Comparison of ENCODE assay signal across 17 cellular contexts in genomic region chr11:122659676-122660571, GRCh38. TPM values are rescaled to one million over a fixed set of nuclear protein-coding genes. Genes with fewer than 3 reads are reported as not detected.
DNase-seq lines count a peak whose midpoint lies in the region; ATAC-seq and TF ChIP-seq lines count a peak whose summit lies in the region.
"Had no signal": no experiment of that assay in that cellular context is flagged by ENCODE, and none has a peak within 500 bp of the region (broad histone marks: within the 10 kb centered on the region; RNA-seq: fewer than 3 reads in every experiment).

No MANE protein-coding gene starts in this region.

- intact Hi-C loops in PC-9 (cut with micrococcal nuclease; ENCODE audit: unreplicated experiment) = loop anchor here (2.0 kb wide), 2 partner anchors 17 to 49 kb away; no protein-coding TSS in a partner anchor
- intact Hi-C loops in activated CD4-positive, alpha-beta memory T cell treated with anti-CD3 and anti-CD28 coated beads for 36 hours (cut with micrococcal nuclease) = loop anchor here (10.0 kb wide), 1 partner anchor 795 kb away; no protein-coding TSS in a partner anchor

- CTCF ChIA-PET in PC-9 (lab: Charles Lee) = no interaction called here
- CTCF ChIA-PET in activated CD4-positive, alpha-beta memory T cell treated with anti-CD3 and anti-CD28 coated beads for 36 hours (lab: Charles Lee) = interaction anchor here (1.1 to 8.7 kb wide), 4 partner anchors 15 to 121 kb away, joined by 3 to 136 read pairs (median 10); no protein-coding TSS in a partner anchor

- peaks cover 3% of the 10 kb centered on the region for H3K36me3 Mint-ChIP-seq in CD4-positive, CD25-positive, alpha-beta regulatory T cell
- H3K36me3 Mint-ChIP-seq in naive thymus-derived CD8-positive, alpha-beta T cell = peaks cover 0 to 22% (median 1%) of the 10 kb centered on the region in 3 donors
- no peaks in the 10 kb centered on the region for H3K36me3 Mint-ChIP-seq in activated CD4-positive, alpha-beta memory T cell treated with anti-CD3 and anti-CD28 coated beads for 36 hours
- H3K36me3 Mint-ChIP-seq: stimulated activated memory B cell treated with anti-CD40 and anti-IgM and Interleukin-4, amounts not matched to agents 10 μg/mL and 1 μg/mL and 100 μg/mL, for 72 hours had no signal

- BruUV-seq in PC-9 (replicated peaks; lab: Mats Ljungman, UMichigan) = no TSS peak

- H3K36me3 ChIP-seq in CD4-positive, CD25-positive, alpha-beta regulatory T cell (ENCODE audit: control insufficient read depth, insufficient read depth, low read length) = no peaks in the 10 kb centered on the region
- H3K36me3 ChIP-seq in PC-9 (ENCODE audit: low read depth) = peaks cover 40% of the 10 kb centered on the region

- H4K20me1 ChIP-seq in PC-9 (ENCODE audit: insufficient read depth) = no peaks in the 10 kb centered on the region

- no peak overlapping the region for H3K27ac ChIP-seq in CD4-positive, CD25-positive, alpha-beta regulatory T cell (ENCODE audit: insufficient read depth, low read length, poor library complexity, severe bottlenecking)
- H3K27ac ChIP-seq in PC-9 = peak overlapping the region; percentile 91

- H3K4me1 ChIP-seq in CD4-positive, CD25-positive, alpha-beta regulatory T cell (ENCODE audit: control insufficient read depth, insufficient read depth, low read length, poor library complexity, severe bottlenecking) = peaks cover 65% of the 10 kb centered on the region
- peaks cover 77% of the 10 kb centered on the region for H3K4me1 ChIP-seq in PC-9 (replicated peaks; ENCODE audit: insufficient read depth)

- peaks cover 5 to 89% (median 55%) of the 10 kb centered on the region in 4 donors for H3K4me1 Mint-ChIP-seq in CD4-positive, CD25-positive, alpha-beta regulatory T cell
- H3K4me1 Mint-ChIP-seq in naive thymus-derived CD8-positive, alpha-beta T cell = peaks cover 40 to 89% (median 82%) of the 10 kb centered on the region in 4 donors
- H3K4me1 Mint-ChIP-seq in activated CD4-positive, alpha-beta memory T cell treated with anti-CD3 and anti-CD28 coated beads for 36 hours (ENCODE audit: low read depth) = peaks cover 56% of the 10 kb centered on the region

- H3K9me3 Mint-ChIP-seq in CD4-positive, CD25-positive, alpha-beta regulatory T cell = peaks cover 0 to 2% (median 0%) of the 10 kb centered on the region in 7 donors
- no peaks in the 10 kb centered on the region for H3K9me3 Mint-ChIP-seq in naive thymus-derived CD8-positive, alpha-beta T cell
- H3K9me3 Mint-ChIP-seq in activated CD4-positive, alpha-beta memory T cell treated with anti-CD3 and anti-CD28 coated beads for 36 hours = no peaks in the 10 kb centered on the region
- H3K9me3 Mint-ChIP-seq: activated naive CD8-positive, alpha-beta T cell treated with anti-CD3 and anti-CD28 coated beads, Interleukin-2, amount 10 ng/mL, durations not matched to agents 7 days and 5 days; central memory CD8-positive, alpha-beta T cell; stimulated activated memory B cell treated with anti-CD40 and anti-IgM and Interleukin-4, amounts not matched to agents 10 μg/mL and 1 μg/mL and 100 μg/mL, for 72 hours had no signal

- H3K27ac Mint-ChIP-seq in CD4-positive, CD25-positive, alpha-beta regulatory T cell = peak overlapping the region; percentile 43 to 85 (median 56)
- peak overlapping the region; percentile 36 to 95 (median 82) for H3K27ac Mint-ChIP-seq in naive thymus-derived CD8-positive, alpha-beta T cell
- H3K27ac Mint-ChIP-seq in activated CD4-positive, alpha-beta memory T cell treated with anti-CD3 and anti-CD28 coated beads for 36 hours = no peak overlapping the region
- H3K27ac Mint-ChIP-seq: activated naive CD8-positive, alpha-beta T cell treated with anti-CD3 and anti-CD28 coated beads, Interleukin-2, amount 10 ng/mL, durations not matched to agents 7 days and 5 days; stimulated activated memory B cell treated with anti-CD40 and anti-IgM and Interleukin-4, amounts not matched to agents 10 μg/mL and 1 μg/mL and 100 μg/mL, for 72 hours had no signal

- H3K9me3 ChIP-seq in CD4-positive, CD25-positive, alpha-beta regulatory T cell (ENCODE audit: control insufficient read depth in 2 of 2, low read length in 2 of 2) = no peaks in the 10 kb centered on the region
- no peaks in the 10 kb centered on the region for H3K9me3 ChIP-seq in PC-9 (ENCODE audit: insufficient read depth, low read depth)

- H3K4me3 Mint-ChIP-seq in CD4-positive, CD25-positive, alpha-beta regulatory T cell = peak overlapping the region; percentile 7 to 69 (median 17)
- H3K4me3 Mint-ChIP-seq in naive thymus-derived CD8-positive, alpha-beta T cell = peak overlapping the region in 5 of 10 donors; percentile 10 to 92 (median 51)
- H3K4me3 Mint-ChIP-seq in activated CD4-positive, alpha-beta memory T cell treated with anti-CD3 and anti-CD28 coated beads for 36 hours = no peak overlapping the region
- H3K4me3 Mint-ChIP-seq: activated naive CD8-positive, alpha-beta T cell treated with anti-CD3 and anti-CD28 coated beads, Interleukin-2, amount 10 ng/mL, durations not matched to agents 7 days and 5 days; central memory CD8-positive, alpha-beta T cell; stimulated activated memory B cell treated with anti-CD40 and anti-IgM and Interleukin-4, amounts not matched to agents 10 μg/mL and 1 μg/mL and 100 μg/mL, for 72 hours had no signal

- H3K4me2 ChIP-seq in PC-9 = peak overlapping the region; percentile 89

- DNase-seq in CD4-positive, CD25-positive, alpha-beta regulatory T cell = no peak
- peak; percentile 19 for DNase-seq in GDM1 (lab: John Stamatoyannopoulos, UW)
- DNase-seq in PC-9 = no peak
- no peak for DNase-seq in naive thymus-derived CD8-positive, alpha-beta T cell
- no peak for DNase-seq in DMS153 treated with DMSO at 0.1 percent for 48 hours (lab: John Stamatoyannopoulos, UW; ENCODE audit: unreplicated experiment)
- DNase-seq in stimulated activated CD4-positive, alpha-beta T cell treated with anti-CD3 and anti-CD28 coated beads, Interleukin-4, amount 100 ng/mL, for 24 hours = no peak
- no peak for DNase-seq in activated CD4-positive, alpha-beta memory T cell treated with anti-CD3 and anti-CD28 coated beads for 36 hours
- DNase-seq: activated CD8-positive, alpha-beta memory T cell treated with anti-CD3 and anti-CD28 coated beads, Interleukin-2, amount 50 U/mL, for 48 hours; activated naive CD8-positive, alpha-beta T cell treated with anti-CD3 and anti-CD28 coated beads, Interleukin-2, amount 10 ng/mL, durations not matched to agents 7 days and 5 days; left cardiac atrium; NCI-H2107; right cardiac atrium; stimulated activated CD4-positive, alpha-beta T cell treated with anti-CD3 and anti-CD28 coated beads, Interleukin-4, amount 100 ng/mL, for 4 hours had no signal

- H2AFZ ChIP-seq in PC-9 = no peak overlapping the region

- no peak for TF ChIP-seq CTCF in PC-9 (conservative IDR thresholded peaks at IDR 0.05)

- H3K4me3 ChIP-seq in CD4-positive, CD25-positive, alpha-beta regulatory T cell (ENCODE audit: low read depth, low read length) = no peak overlapping the region
- peak overlapping the region; percentile 39 for H3K4me3 ChIP-seq in PC-9

- H3K27me3 Mint-ChIP-seq in CD4-positive, CD25-positive, alpha-beta regulatory T cell = peaks cover 4% of the 10 kb centered on the region
- H3K27me3 Mint-ChIP-seq in naive thymus-derived CD8-positive, alpha-beta T cell = no peaks in the 10 kb centered on the region
- H3K27me3 Mint-ChIP-seq in activated CD4-positive, alpha-beta memory T cell treated with anti-CD3 and anti-CD28 coated beads for 36 hours = peaks cover 2% of the 10 kb centered on the region
- H3K27me3 Mint-ChIP-seq: central memory CD8-positive, alpha-beta T cell had no signal

- POLR2A ChIA-PET in PC-9 (lab: Charles Lee; ENCODE audit: unreplicated experiment) = interaction anchor here (0.6 kb wide), 1 partner anchor 16 kb away, joined by 3 read pairs; no protein-coding TSS in a partner anchor
- POLR2A ChIA-PET in naive thymus-derived CD8-positive, alpha-beta T cell (lab: Charles Lee) = interaction anchor here (0.7 to 3.6 kb wide), 5 partner anchors 10 to 95 kb away, joined by 3 to 26 read pairs (median 13); no protein-coding TSS in a partner anchor
- POLR2A ChIA-PET in activated CD4-positive, alpha-beta memory T cell treated with anti-CD3 and anti-CD28 coated beads for 36 hours (lab: Charles Lee) = interaction anchor here (0.6 to 1.2 kb wide), 2 partner anchors 72 to 86 kb away, joined by 3 read pairs; no protein-coding TSS in a partner anchor

- peaks cover 61% of the 10 kb centered on the region for H3F3A ChIP-seq in PC-9 (ENCODE audit: insufficient read depth, low read depth)

- ATAC-seq in CD4-positive, CD25-positive, alpha-beta regulatory T cell (ENCODE audit: low read depth in 2 of 2) = no peak
- no peak for ATAC-seq in naive thymus-derived CD8-positive, alpha-beta T cell
- ATAC-seq in HG02678 (IDR thresholded peaks at IDR 0.05; ENCODE audit: unreplicated experiment) = no peak
- ATAC-seq: left cardiac atrium; right cardiac atrium; SK-N-SH treated with all-trans-retinoic acid at 6 μM for 48 hours; stimulated activated memory B cell treated with anti-CD40 and anti-IgM and Interleukin-4, amounts not matched to agents 10 μg/mL and 1 μg/mL and 100 μg/mL, for 72 hours had no signal

- H3K27me3 ChIP-seq in CD4-positive, CD25-positive, alpha-beta regulatory T cell (ENCODE audit: control insufficient read depth, insufficient read depth, low read length) = no peaks in the 10 kb centered on the region
- H3K27me3 ChIP-seq in PC-9 (ENCODE audit: insufficient read depth, low read depth) = no peaks in the 10 kb centered on the region

- H3K9me2 ChIP-seq in PC-9 (ENCODE audit: insufficient read depth) = no peaks in the 10 kb centered on the region

- H3K79me2 ChIP-seq in PC-9 (ENCODE audit: low read depth) = peaks cover 92% of the 10 kb centered on the region

RNA-seq across cellular contexts. Expression of gene UBASH3B, which starts 4.4 kb away (rescaled TPM):
- 57.6 TPM for total RNA-seq in CD4-positive, CD25-positive, alpha-beta regulatory T cell
- 10 to 100 TPM; 14.2 to 21.4 (median 18.1) TPM for polyA plus RNA-seq in CD4-positive, CD25-positive, alpha-beta regulatory T cell
- total RNA-seq in PC-9 (2021) = 80.3 and 81.9 TPM in 2 replicates
- 10 to 100 TPM; 33.7 to 35.2 TPM for total RNA-seq in naive thymus-derived CD8-positive, alpha-beta T cell
- 10 to 100 TPM in 1 of 3 donors, 1 to 10 TPM in 2; 6.8 to 12.8 (median 7.1) TPM for polyA plus RNA-seq in naive thymus-derived CD8-positive, alpha-beta T cell
- 10 to 100 TPM; 18.8 to 20.8 TPM for total RNA-seq in activated CD4-positive, alpha-beta memory T cell treated with anti-CD3 and anti-CD28 coated beads for 36 hours
